ENCODE assay signal across 27 cellular contexts in genomic region chr6:92681401-92681800, GRCh38.
"Had no signal": no experiment of that assay in that cellular context is flagged by ENCODE, and none has a peak within 500 bp of the region (broad histone marks: within the 10 kb centered on the region; RNA-seq: fewer than 3 reads in every experiment).

No MANE protein-coding gene starts in this region.

- H3K4me3 ChIP-seq: ascending aorta, cardiac muscle cell, PC-9 had no signal

- H3K27me3 ChIP-seq: ascending aorta, cardiac muscle cell had no signal

- H3K4me1 ChIP-seq: ascending aorta had no signal

- H3K36me3 ChIP-seq: ascending aorta, cardiac muscle cell had no signal

- DNase-seq: activated CD4-positive, alpha-beta T cell treated with anti-CD3 and anti-CD28 coated beads for 36 hours; activated CD4-positive, alpha-beta T cell treated with anti-CD3 and anti-CD28 coated beads, Interleukin-2, amount 10 ng/mL, durations not matched to agents 7 days and 5 days; activated CD4-positive, alpha-beta T cell treated with anti-CD3 and anti-CD28 coated beads, Interleukin-2, amount 50 U/mL, for 48 hours; activated CD8-positive, alpha-beta T cell treated with anti-CD3 and anti-CD28 coated beads, Interleukin-2, amount 10 ng/mL, durations not matched to agents 7 days and 5 days; activated gamma-delta T cell; activated naive CD4-positive, alpha-beta T cell treated with Interleukin-2 at 50 U/mL for 16 hours; activated naive CD8-positive, alpha-beta T cell treated with anti-CD3 and anti-CD28 coated beads, Interleukin-2, amount 10 ng/mL, durations not matched to agents 7 days and 5 days; activated T-cell treated with anti-CD3 and anti-CD28 coated beads, Interleukin-2, amount 50 U/mL, for 24 hours; amygdala; Kasumi-1; KG1; MM.1S; MV-4-11; NCI-H1092; NCI-H1436 treated with DMSO at 0.1 percent for 48 hours; NCI-H1694 treated with DMSO at 0.1 percent for 48 hours; NCI-H2029; NCI-H2107; NCI-H2171 treated with DMSO at 0.1 percent for 48 hours; NCI-H2227 treated with DMSO at 0.1 percent for 48 hours; NCI-H524 treated with DMSO at 0.1 percent for 48 hours; NK-92 treated with Interleukin-12 subunit alpha and Interleukin-12 subunit beta, amount 100 ng/mL, for 24 hours; PC-9; Right ventricle myocardium superior; T1000 had no signal

- H2AFZ ChIP-seq: PC-9 had no signal

- H3K4me2 ChIP-seq: PC-9 had no signal

- H3K9me3 ChIP-seq: ascending aorta had no signal

- ATAC-seq: activated CD4-positive, alpha-beta T cell treated with anti-CD3 and anti-CD28 coated beads for 36 hours; activated CD8-positive, alpha-beta T cell treated with anti-CD3 and anti-CD28 coated beads, Interleukin-2, amount 10 ng/mL, durations not matched to agents 7 days and 5 days had no signal

- H3K27ac ChIP-seq: ascending aorta, cardiac muscle cell, PC-9 had no signal
